Comparison of ENCODE assay signal across 2 cellular contexts in the genomic region with DNA sequence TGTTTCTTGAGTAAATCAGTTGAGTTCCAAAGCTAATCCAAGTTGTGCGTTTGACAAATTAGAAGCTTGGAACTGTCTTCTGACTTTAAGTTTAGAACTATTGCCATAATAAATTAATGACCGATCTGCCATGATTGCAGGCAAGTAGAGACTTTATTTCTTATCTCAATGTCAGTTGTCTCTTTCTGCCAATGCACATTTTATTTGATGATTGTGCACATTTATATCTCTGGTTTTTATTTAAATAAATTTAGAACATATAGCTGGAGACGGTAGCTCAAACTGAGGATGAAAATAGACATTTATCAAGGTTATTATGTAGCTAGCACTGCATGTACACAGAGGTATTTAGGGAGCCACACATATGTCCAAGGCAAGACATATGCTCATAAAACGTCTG.
A peak's percentile ranks its signal among the peaks of the same experiment; 100 is the strongest.
TF ChIP-seq lines count a peak whose summit lies in the region.

No MANE protein-coding gene starts in this region.

TF ChIP-seq in HepG2, 621 proteins besides CTCF, POLR2A, EP300 and RAD21:
- TF ChIP-seq, protein P1, sequence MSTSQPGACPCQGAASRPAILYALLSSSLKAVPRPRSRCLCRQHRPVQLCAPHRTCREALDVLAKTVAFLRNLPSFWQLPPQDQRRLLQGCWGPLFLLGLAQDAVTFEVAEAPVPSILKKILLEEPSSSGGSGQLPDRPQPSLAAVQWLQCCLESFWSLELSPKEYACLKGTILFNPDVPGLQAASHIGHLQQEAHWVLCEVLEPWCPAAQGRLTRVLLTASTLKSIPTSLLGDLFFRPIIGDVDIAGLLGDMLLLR (CRISPR knock-in tag; IDR thresholded peaks at IDR 0.05), result no peak
- TF ChIP-seq ATF6 (CRISPR knock-in tag; conservative IDR thresholded peaks at IDR 0.05) (no peak), YEATS4 (CRISPR knock-in tag; IDR thresholded peaks at IDR 0.05; ENCODE audit: borderline replicate concordance) (no peak), MAFF (IDR thresholded peaks at IDR 0.05; ENCODE audit: low read depth, low read length) (peak; percentile 65; the same call in 1 of the 2 replicates), AGO2 (optimal IDR thresholded peaks at IDR 0.05; ENCODE audit: low read depth, low read length) (no peak), MAFK (conservative IDR thresholded peaks at IDR 0.05 in 1 of 2, IDR thresholded peaks at IDR 0.05 in 1 of 2; ENCODE audit: low read length in 2 of 2) (peak; percentile 51 to 82)

TF ChIP-seq in IMR-90, 13 proteins besides CTCF, POLR2A, EP300 and RAD21:
- no peak for TF ChIP-seq MAZ (IDR thresholded peaks at IDR 0.05; ENCODE audit: borderline replicate concordance, low read depth, low read length)
- peak; percentile 48; the same call in 1 of the 2 replicates for TF ChIP-seq MAFK (IDR thresholded peaks at IDR 0.05; ENCODE audit: low read depth, low read length)
- no peak for TF ChIP-seq SMC3 (IDR thresholded peaks at IDR 0.05; ENCODE audit: low read depth, low read length)
